Comparison of ENCODE assay signal across 1 cellular context in the genomic region with DNA sequence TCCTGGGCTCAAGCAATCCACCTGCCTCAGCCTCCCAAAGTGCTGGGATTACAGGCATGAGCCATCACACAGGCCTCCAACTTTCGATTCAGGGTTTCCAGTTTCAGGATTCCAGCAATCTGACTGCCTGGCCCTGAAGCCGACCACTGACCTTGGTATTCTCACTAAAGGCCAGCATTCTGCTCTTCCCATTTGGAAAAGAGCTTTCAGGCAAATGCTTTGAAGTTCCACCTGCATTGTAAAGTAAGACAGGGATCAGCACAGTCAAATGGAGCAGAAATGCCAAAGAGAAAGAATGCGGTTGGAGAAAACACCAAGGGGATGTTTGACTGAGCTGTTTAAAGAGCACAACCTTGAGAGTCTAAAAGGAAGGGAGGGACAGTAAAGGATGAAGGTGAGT.
TF ChIP-seq lines count a peak whose summit lies in the region.

No MANE protein-coding gene starts in this region.

TF ChIP-seq in H1, 55 proteins besides CTCF, POLR2A, EP300 and RAD21:
- TF ChIP-seq, protein P1, sequence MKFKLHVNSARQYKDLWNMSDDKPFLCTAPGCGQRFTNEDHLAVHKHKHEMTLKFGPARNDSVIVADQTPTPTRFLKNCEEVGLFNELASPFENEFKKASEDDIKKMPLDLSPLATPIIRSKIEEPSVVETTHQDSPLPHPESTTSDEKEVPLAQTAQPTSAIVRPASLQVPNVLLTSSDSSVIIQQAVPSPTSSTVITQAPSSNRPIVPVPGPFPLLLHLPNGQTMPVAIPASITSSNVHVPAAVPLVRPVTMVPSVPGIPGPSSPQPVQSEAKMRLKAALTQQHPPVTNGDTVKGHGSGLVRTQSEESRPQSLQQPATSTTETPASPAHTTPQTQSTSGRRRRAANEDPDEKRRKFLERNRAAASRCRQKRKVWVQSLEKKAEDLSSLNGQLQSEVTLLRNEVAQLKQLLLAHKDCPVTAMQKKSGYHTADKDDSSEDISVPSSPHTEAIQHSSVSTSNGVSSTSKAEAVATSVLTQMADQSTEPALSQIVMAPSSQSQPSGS (IDR thresholded peaks at IDR 0.05; ENCODE audit: low read length) = no peak
- TF ChIP-seq SIRT6 (IDR thresholded peaks at IDR 0.05; ENCODE audit: low read length) = no peak
- TF ChIP-seq NRF1 (IDR thresholded peaks at IDR 0.05; ENCODE audit: low read depth, low read length) = no peak
- TF ChIP-seq CBX8 (IDR thresholded peaks at IDR 0.05; ENCODE audit: borderline replicate concordance, low read depth, low read length) = no peak
- no peak for TF ChIP-seq SP1 (IDR thresholded peaks at IDR 0.05; ENCODE audit: low read depth, low read length)
- no peak for TF ChIP-seq CREB1 (IDR thresholded peaks at IDR 0.05)
- TF ChIP-seq ZNF274 (IDR thresholded peaks at IDR 0.05; ENCODE audit: borderline replicate concordance, extremely low read depth, low read length) = no peak
- no peak for TF ChIP-seq BCL11A (IDR thresholded peaks at IDR 0.05; ENCODE audit: low read depth in 2 of 2, low read length in 2 of 2)
- no peak for TF ChIP-seq TCF12 (IDR thresholded peaks at IDR 0.05; ENCODE audit: low read depth, low read length)
- TF ChIP-seq BRCA1 (IDR thresholded peaks at IDR 0.05; ENCODE audit: low read depth, low read length) = no peak
